Comparison of ENCODE assay signal across 8 cellular contexts in the genomic region with DNA sequence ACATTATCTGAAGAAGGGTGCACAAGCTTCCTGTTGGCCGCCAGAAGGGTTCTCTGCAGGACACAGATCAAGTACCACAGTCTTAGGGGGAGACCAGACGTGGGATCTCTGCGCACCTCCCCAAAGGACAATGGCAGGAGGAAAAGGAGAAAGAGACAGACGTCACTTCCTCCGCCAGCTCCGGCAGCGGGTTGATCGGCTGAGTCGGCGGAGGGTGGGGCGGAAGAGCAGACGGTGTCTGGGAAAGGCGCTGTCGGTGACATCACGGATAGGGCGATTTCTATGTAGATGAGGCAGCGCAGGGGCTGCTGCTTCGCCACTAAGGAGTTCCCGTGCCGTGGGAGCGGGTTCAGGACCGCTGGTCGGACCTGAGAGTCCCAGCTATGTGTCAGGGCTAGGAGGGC. TPM values are rescaled to one million over a fixed set of nuclear protein-coding genes. Genes with fewer than 3 reads are reported as not detected.
A peak's percentile ranks its signal among the peaks of the same experiment; 100 is the strongest.
DNase-seq lines count a peak whose midpoint lies in the region; ATAC-seq and TF ChIP-seq lines count a peak whose summit lies in the region.
"Not testable (repeated sequence)": the region's sequence is repeated elsewhere in the genome, so short reads cannot be mapped to it uniquely, and the experiment has no call there.

No MANE protein-coding gene starts in this region.

- peak overlapping the region; percentile 57; the same call in 1 of the 2 replicates for H3K9ac ChIP-seq in HUES64 (ENCODE audit: low read depth, low read length)

- DNase-seq in CD14-positive monocyte (ENCODE audit: low spot score) (peak; percentile 85), OCI-LY7 (ENCODE audit: low spot score) (peak; percentile 81), memory B cell (ENCODE audit: low spot score in 2 of 2) (peak in 1 of 2 donors; percentile 72)
- DNase-seq in activated CD8-positive, alpha-beta memory T cell treated with anti-CD3 and anti-CD28 coated beads, Interleukin-2, amount 50 U/mL, for 48 hours: peak; percentile 79
- peak; percentile 46 for DNase-seq in effector CD8-positive, alpha-beta T cell (lab: John Stamatoyannopoulos, UW)
- DNase-seq in stimulated activated CD4-positive, alpha-beta T cell treated with anti-CD3 and anti-CD28 coated beads, Interleukin-4, amount 100 ng/mL, for 1 hour: peak; percentile 74

- peak overlapping the region; percentile 77 to 97 (median 92) for H3K27ac Mint-ChIP-seq in CD14-positive monocyte
- peak overlapping the region; percentile 96 for H3K27ac Mint-ChIP-seq in memory B cell

- peaks cover 14% of the 10 kb centered on the region for H3K4me1 Mint-ChIP-seq in CD14-positive monocyte
- H3K4me1 Mint-ChIP-seq in memory B cell: not testable (repeated sequence)

- not testable (repeated sequence) for H3K27ac ChIP-seq in HUES64 (ENCODE audit: low read depth, low read length)
- H3K27ac ChIP-seq in OCI-LY7 (ENCODE audit: low read depth, low read length, poor library complexity, severe bottlenecking): peak overlapping the region; percentile 40

- H3K4me3 Mint-ChIP-seq in CD14-positive monocyte (peak overlapping the region; percentile 81 to 96), memory B cell (peak overlapping the region; percentile 99)

- H3K4me3 ChIP-seq in HUES64 (ENCODE audit: low read length); OCI-LY7 (ENCODE audit: low read depth, low read length, poor library complexity, severe bottlenecking): not testable (repeated sequence)

- H3K79me2 ChIP-seq in OCI-LY7 (ENCODE audit: insufficient read depth, low read depth, low read length): not testable (repeated sequence)

- not testable (repeated sequence) for H4K20me1 ChIP-seq in OCI-LY7 (ENCODE audit: insufficient read depth, low read length)

- not testable (repeated sequence) for H3K4me1 ChIP-seq in HUES64 (ENCODE audit: insufficient read depth, low read length); OCI-LY7 (ENCODE audit: insufficient read depth, low read length, poor library complexity, severe bottlenecking)

- H3K4me2 ChIP-seq in OCI-LY7 (ENCODE audit: low read length): peak overlapping the region; percentile 39; the same call in 1 of the 2 replicates

- H3K36me3 Mint-ChIP-seq in CD14-positive monocyte, memory B cell: not testable (repeated sequence)

- ATAC-seq in GM21576 (IDR thresholded peaks at IDR 0.05; ENCODE audit: unreplicated experiment) (peak; percentile 59), memory B cell (ENCODE audit: low read depth) (peak; percentile 50)

- POLR2A ChIA-PET in OCI-LY7 (lab: Charles Lee): interaction anchor here (0.8 to 1.1 kb wide), 2 partner anchors 134 to 140 kb away, joined by 3 read pairs; no protein-coding TSS in a partner anchor

- WGBS in HUES64: 4% methylated on average over 16 of the region's 23 CpGs

- not testable (repeated sequence) for TF ChIP-seq CTCF in CD14-positive monocyte (IDR thresholded peaks at IDR 0.05); OCI-LY7 (conservative IDR thresholded peaks at IDR 0.05; ENCODE audit: low read length)

- H2AFZ ChIP-seq in OCI-LY7 (ENCODE audit: low read length): not testable (repeated sequence)

- H3K27me3 ChIP-seq in HUES64 (ENCODE audit: insufficient read depth, low read length): not testable (repeated sequence)

- not testable (repeated sequence) for H3K9me3 ChIP-seq in HUES64 (ENCODE audit: insufficient read depth, low read depth, low read length); OCI-LY7 (ENCODE audit: low read length)

- not testable (repeated sequence) for H3K36me3 ChIP-seq in HUES64 (ENCODE audit: insufficient read depth, low read length); OCI-LY7 (ENCODE audit: insufficient read depth, low read length)

- CTCF ChIA-PET in OCI-LY7 (lab: Charles Lee; ENCODE audit: unreplicated experiment): not testable (repeated sequence)

- intact Hi-C loops in CD14-positive monocyte (cut with micrococcal nuclease); OCI-LY7 (cut with micrococcal nuclease; ENCODE audit: unreplicated experiment): not testable (repeated sequence)

- H3K9me2 ChIP-seq in OCI-LY7 (ENCODE audit: insufficient read depth, low read length): not testable (repeated sequence)

- H3K27me3 Mint-ChIP-seq in CD14-positive monocyte (ENCODE audit: low read depth in 3 of 3); memory B cell: not testable (repeated sequence)

- BruUV-seq in OCI-LY7 (replicated peaks; lab: Mats Ljungman, UMichigan): not testable (repeated sequence)

- peaks cover 0 to 11% (median 7%) of the 10 kb centered on the region in 7 donors for H3K9me3 Mint-ChIP-seq in CD14-positive monocyte
- not testable (repeated sequence) for H3K9me3 Mint-ChIP-seq in memory B cell

RNA-seq across cellular contexts. Expression of a gene that starts 38.6 kb away (rescaled TPM):
- polyA plus RNA-seq in CD14-positive monocyte: not detected
- not detected for polyA plus RNA-seq in HUES64 (2013, experiment 1 of 2)
- not detected for polyA plus RNA-seq in HUES64 (2013, experiment 2 of 2)
- not detected in 2 replicates for total RNA-seq in OCI-LY7 (2014; rRNA removed; shearing (Covaris generic))
- total RNA-seq in OCI-LY7 (2022): not detected in 2 replicates

RNA-seq across cellular contexts. Expression of a gene that starts 49.4 kb away (rescaled TPM):
- 1 to 10 TPM in 1 of 2 donors, under 1 TPM in 1; 0.55 to 1.0 TPM for polyA plus RNA-seq in CD14-positive monocyte
- 11.3 TPM for polyA plus RNA-seq in HUES64 (2013, experiment 1 of 2)
- 15.8 TPM for polyA plus RNA-seq in HUES64 (2013, experiment 2 of 2)
- total RNA-seq in OCI-LY7 (2014; rRNA removed; shearing (Covaris generic)): 45.9 and 55.3 TPM in 2 replicates
- total RNA-seq in OCI-LY7 (2022): 91.5 and 92.1 TPM in 2 replicates
